In the genomic region with DNA sequence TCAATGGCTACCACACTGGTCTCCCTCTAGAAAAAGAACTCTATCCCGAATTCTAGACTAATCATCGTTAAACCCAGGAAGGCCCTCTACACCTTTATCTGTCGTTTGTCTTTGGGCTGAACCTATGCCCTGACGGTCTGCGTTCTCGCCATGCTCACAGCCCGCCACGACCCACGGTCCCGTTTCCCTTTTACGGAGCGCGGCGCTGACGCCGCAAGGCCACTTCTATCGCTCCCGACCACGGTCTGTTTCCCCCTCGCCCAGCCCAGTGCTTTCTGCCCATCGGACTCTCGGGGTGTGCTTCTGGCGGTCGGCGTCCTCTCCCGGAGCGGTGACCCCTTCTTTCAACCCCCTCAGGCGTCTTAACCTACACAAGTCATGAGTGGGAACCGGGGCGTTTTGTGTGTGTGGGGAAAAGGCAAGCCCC, we compare ENCODE assay signal across 8 cellular contexts. TPM values are rescaled to one million over a fixed set of nuclear protein-coding genes. Genes with fewer than 3 reads are reported as not detected.
A peak's percentile ranks its signal among the peaks of the same experiment; 100 is the strongest.
DNase-seq lines count a peak whose midpoint lies in the region; ATAC-seq and TF ChIP-seq lines count a peak whose summit lies in the region.

No MANE protein-coding gene starts in this region.

- no peaks in the 10 kb centered on the region for H3K4me1 ChIP-seq in mucosa of stomach (ENCODE audit: control insufficient read depth, insufficient read depth, low read length)

- no peaks in the 10 kb centered on the region for H3K27me3 ChIP-seq in mucosa of stomach (ENCODE audit: control insufficient read depth, insufficient read depth, low read length)

- no peak for TF ChIP-seq CTCF in epithelial cell of proximal tubule (conservative IDR thresholded peaks at IDR 0.05; ENCODE audit: low read depth, low read length)

- ATAC-seq in HG02884 (IDR thresholded peaks at IDR 0.05; ENCODE audit: unreplicated experiment) = peak; percentile 31

- H3K9me3 ChIP-seq in mucosa of stomach (ENCODE audit: control insufficient read depth, low read length) = no peaks in the 10 kb centered on the region

- H3K4me3 ChIP-seq in epithelial cell of proximal tubule (ENCODE audit: low read depth, low read length) = peak overlapping the region; percentile 91
- H3K4me3 ChIP-seq in mucosa of stomach (ENCODE audit: low read length) = peak overlapping the region; percentile 82

- H3K9ac ChIP-seq in mucosa of stomach (ENCODE audit: low read length) = peak overlapping the region; percentile 95

- no peaks in the 10 kb centered on the region for H3K36me3 ChIP-seq in mucosa of stomach (ENCODE audit: control insufficient read depth, insufficient read depth, low read length)

- peak; percentile 61 for DNase-seq in DMS 273 (lab: John Stamatoyannopoulos, UW; ENCODE audit: unreplicated experiment)
- no peak for DNase-seq in DMS 273 treated with DMSO at 0.1 percent for 48 hours (lab: John Stamatoyannopoulos, UW)
- DNase-seq in NCI-H510A (lab: John Stamatoyannopoulos, UW) = peak; percentile 2
- peak; percentile 32 for DNase-seq in activated T-cell treated with anti-CD3 and anti-CD28 coated beads for 24 hours (ENCODE audit: low read depth)
- no peak for DNase-seq in epithelial cell of proximal tubule (ENCODE audit: low read depth)
- DNase-seq in stimulated activated naive CD4-positive, alpha-beta T cell treated with Interleukin-2 at 50 U/mL for 16 hours (lab: John Stamatoyannopoulos, UW) = peak; percentile 44

RNA-seq across cellular contexts. Expression of a gene that starts 1.0 kb away (rescaled TPM):
- 15.1 and 16.5 TPM in 2 replicates for total RNA-seq in epithelial cell of proximal tubule

Comparison
In these comparisons a context has a peak if more than half of its experiments do, and no peak if none do; other contexts are left out.
1. DNase-seq: peak in DMS 273 (single experiment), NCI-H510A (single experiment), activated T-cell treated with anti-CD3 and anti-CD28 coated beads for 24 hours (single experiment) and stimulated activated naive CD4-positive, alpha-beta T cell treated with Interleukin-2 at 50 U/mL for 16 hours (single experiment); none in DMS 273 treated with DMSO at 0.1 percent for 48 hours (single experiment) and epithelial cell of proximal tubule (single experiment).